1 cellular context compared by ENCODE assay signal in genomic region chr16:14315683-14316320, GRCh38.
TF ChIP-seq lines count a peak whose summit lies in the region.

No MANE protein-coding gene starts in this region.

TF ChIP-seq in HepG2, 621 proteins besides CTCF, POLR2A, EP300 and RAD21 (continued from another document and continues in another):
- TF ChIP-seq ZBTB33 (CRISPR knock-in tag; IDR thresholded peaks at IDR 0.05): 0 out of 2 replicates have a peak, but pooled peaks have one; percentile 55
- TF ChIP-seq GMEB2 (CRISPR knock-in tag; IDR thresholded peaks at IDR 0.05; ENCODE audit: low read depth): no peak
- TF ChIP-seq ZSCAN12 (CRISPR knock-in tag; IDR thresholded peaks at IDR 0.05): no peak
- no peak for TF ChIP-seq FOSL2 (CRISPR knock-in tag; IDR thresholded peaks at IDR 0.05)
- TF ChIP-seq GRHL1 (CRISPR knock-in tag; conservative IDR thresholded peaks at IDR 0.05): no peak
- TF ChIP-seq ZNF549 (CRISPR knock-in tag; IDR thresholded peaks at IDR 0.05): no peak
- TF ChIP-seq ZNF329 (CRISPR knock-in tag; IDR thresholded peaks at IDR 0.05; ENCODE audit: low read depth): no peak
- TF ChIP-seq SCMH1 (CRISPR knock-in tag; IDR thresholded peaks at IDR 0.05; ENCODE audit: borderline replicate concordance): no peak
- no peak for TF ChIP-seq ZNF557 (CRISPR knock-in tag; IDR thresholded peaks at IDR 0.05)
- TF ChIP-seq ZNF251 (CRISPR knock-in tag; IDR thresholded peaks at IDR 0.05): no peak
- TF ChIP-seq ZNF230 (CRISPR knock-in tag; IDR thresholded peaks at IDR 0.05): no peak
- TF ChIP-seq PAX8 (CRISPR knock-in tag; IDR thresholded peaks at IDR 0.05; ENCODE audit: borderline replicate concordance): no peak
- TF ChIP-seq GATAD2A (CRISPR knock-in tag; IDR thresholded peaks at IDR 0.05): peak; percentile 63
- 0 out of 2 replicates have a peak, but pooled peaks have one; percentile 29 for TF ChIP-seq HNF4G (IDR thresholded peaks at IDR 0.05; ENCODE audit: borderline replicate concordance, low read depth, low read length)
- no peak for TF ChIP-seq HNF4G (CRISPR knock-in tag; IDR thresholded peaks at IDR 0.05; ENCODE audit: borderline replicate concordance, low read depth)
- TF ChIP-seq ZNF121 (CRISPR knock-in tag; IDR thresholded peaks at IDR 0.05): peak; percentile 94
- TF ChIP-seq ZNF335 (CRISPR knock-in tag; IDR thresholded peaks at IDR 0.05): no peak
- peak; percentile 36 for TF ChIP-seq CEBPG (CRISPR knock-in tag; IDR thresholded peaks at IDR 0.05)
- no peak for TF ChIP-seq ZNF615 (CRISPR knock-in tag; IDR thresholded peaks at IDR 0.05; ENCODE audit: borderline replicate concordance)
- no peak for TF ChIP-seq KLF9 (CRISPR knock-in tag; IDR thresholded peaks at IDR 0.05; ENCODE audit: low read depth)
- TF ChIP-seq NFIB (CRISPR knock-in tag; IDR thresholded peaks at IDR 0.05; ENCODE audit: borderline replicate concordance): no peak
- TF ChIP-seq ATF4 (CRISPR knock-in tag; IDR thresholded peaks at IDR 0.05): no peak
- no peak for TF ChIP-seq ZNF644 (CRISPR knock-in tag; IDR thresholded peaks at IDR 0.05; ENCODE audit: low read depth)
- no peak for TF ChIP-seq ZNF639 (CRISPR knock-in tag; conservative IDR thresholded peaks at IDR 0.05)
- TF ChIP-seq TEF (CRISPR knock-in tag; IDR thresholded peaks at IDR 0.05): peak; percentile 61; the same call in 1 of the 2 replicates
- TF ChIP-seq RXRA (CRISPR knock-in tag; IDR thresholded peaks at IDR 0.05): no peak
- no peak for TF ChIP-seq ZNF841 (CRISPR knock-in tag; IDR thresholded peaks at IDR 0.05; ENCODE audit: borderline replicate concordance)
- no peak for TF ChIP-seq CBFB (CRISPR knock-in tag; IDR thresholded peaks at IDR 0.05)
- no peak for TF ChIP-seq ZFAT (CRISPR knock-in tag; conservative IDR thresholded peaks at IDR 0.05)
- TF ChIP-seq KMT2A (CRISPR knock-in tag; IDR thresholded peaks at IDR 0.05): no peak
- TF ChIP-seq KIAA2018 (CRISPR knock-in tag; IDR thresholded peaks at IDR 0.05; ENCODE audit: borderline replicate concordance): no peak
- TF ChIP-seq MYPOP (CRISPR knock-in tag; IDR thresholded peaks at IDR 0.05): no peak
- TF ChIP-seq CBX2 (IDR thresholded peaks at IDR 0.05; ENCODE audit: low read depth, low read length): no peak
- no peak for TF ChIP-seq CBX2 (CRISPR knock-in tag; IDR thresholded peaks at IDR 0.05; ENCODE audit: low read depth)
- TF ChIP-seq GABPB1 (CRISPR knock-in tag; IDR thresholded peaks at IDR 0.05): no peak
- no peak for TF ChIP-seq KLF11 (CRISPR knock-in tag; IDR thresholded peaks at IDR 0.05)
- no peak for TF ChIP-seq MXD1 (CRISPR knock-in tag; IDR thresholded peaks at IDR 0.05)
- peak; percentile 62; the same call in 1 of the 2 replicates for TF ChIP-seq ZFX (CRISPR knock-in tag; IDR thresholded peaks at IDR 0.05; ENCODE audit: low read depth)
- TF ChIP-seq ZNF775 (CRISPR knock-in tag; IDR thresholded peaks at IDR 0.05; ENCODE audit: borderline replicate concordance): no peak
- TF ChIP-seq SRSF4 (IDR thresholded peaks at IDR 0.05; ENCODE audit: low read depth, low read length, poor library complexity, severe bottlenecking): no peak
- no peak for TF ChIP-seq EHMT2 (IDR thresholded peaks at IDR 0.05; ENCODE audit: borderline replicate concordance, low read depth, low read length)
- TF ChIP-seq ZNF788 (CRISPR knock-in tag; IDR thresholded peaks at IDR 0.05; ENCODE audit: borderline replicate concordance): peak; percentile 17; the same call in 1 of the 2 replicates
- TF ChIP-seq SMAD9 (CRISPR knock-in tag; IDR thresholded peaks at IDR 0.05): no peak
- no peak for TF ChIP-seq NR2F6 (IDR thresholded peaks at IDR 0.05)
- TF ChIP-seq NR2F6 (CRISPR knock-in tag; IDR thresholded peaks at IDR 0.05): peak; percentile 22; the same call in 1 of the 2 replicates
- TF ChIP-seq IKZF4 (CRISPR knock-in tag; IDR thresholded peaks at IDR 0.05; ENCODE audit: borderline replicate concordance, low read depth, not compliant biosample characterization): no peak
- peak; percentile 37; the same call in 1 of the 2 replicates for TF ChIP-seq HDAC1 (CRISPR knock-in tag; IDR thresholded peaks at IDR 0.05)
- no peak for TF ChIP-seq SAFB2 (CRISPR knock-in tag; IDR thresholded peaks at IDR 0.05; ENCODE audit: borderline replicate concordance, low read depth)
- TF ChIP-seq SNAI1 (CRISPR knock-in tag; IDR thresholded peaks at IDR 0.05; ENCODE audit: borderline replicate concordance): no peak
